In genomic region chr2:190450363-190450762, GRCh38 we compare ENCODE assay signal across 29 cellular contexts.
"Had no signal": no experiment of that assay in that cellular context is flagged by ENCODE, and none has a peak within 500 bp of the region (broad histone marks: within the 10 kb centered on the region; RNA-seq: fewer than 3 reads in every experiment).

No MANE protein-coding gene starts in this region.

- H3K4me3 ChIP-seq: stomach, suprapubic skin, testis, thoracic aorta, thyroid gland, tibial artery, tibial nerve, transverse colon, upper lobe of left lung, upper lobe of right lung, uterus, vagina had no signal

- H3K27ac Mint-ChIP-seq: stimulated activated memory B cell treated with anti-CD40 and anti-IgM and Interleukin-4, amounts not matched to agents 10 μg/mL and 1 μg/mL and 100 μg/mL, for 72 hours; stimulated activated naive B cell treated with anti-CD40 and anti-IgM and Interleukin-4, amounts not matched to agents 10 μg/mL and 1 μg/mL and 100 μg/mL, for 72 hours; stimulated activated naive CD8-positive, alpha-beta T cell treated with anti-CD3 and anti-CD28 coated beads, Interleukin-15, amount 100 ng/mL, for 72 hours; stimulated activated naive CD8-positive, alpha-beta T cell treated with anti-CD3 and anti-CD28 coated beads, Interleukin-15, Interleukin-2, amounts not matched to agents 100 ng/mL and 50 ng/mL, for 24 hours; type B pancreatic cell had no signal

- H3K9me3 ChIP-seq: stomach, suprapubic skin, testis, thoracic aorta, thyroid gland, tibial artery, tibial nerve, transverse colon, upper lobe of left lung, upper lobe of right lung, uterus, vagina had no signal

- H3K27ac ChIP-seq: stomach, suprapubic skin, testis, thoracic aorta, thyroid gland, tibial artery, tibial nerve, transverse colon, upper lobe of left lung, upper lobe of right lung, uterus, vagina had no signal

- H3K4me1 ChIP-seq: upper lobe of right lung, uterus had no signal

- FAIRE-seq: urothelium cell line had no signal

- H3K9me3 Mint-ChIP-seq: stimulated activated effector memory CD8-positive, alpha-beta T cell treated with anti-CD3 and anti-CD28 coated beads, Interleukin-12 subunit alpha, Interleukin-12 subunit beta, amount 100 ng/mL, for 72 hours; type B pancreatic cell had no signal

- DNase-seq: stimulated activated CD4-positive, alpha-beta T cell treated with anti-CD3 and anti-CD28 coated beads, Interleukin-2, amount 100 ng/mL, for 48 hours; stimulated activated CD4-positive, alpha-beta T cell treated with anti-CD3 and anti-CD28 coated beads, Interleukin-4, amount 100 ng/mL, for 1 hour; stimulated activated CD4-positive, alpha-beta T cell treated with anti-CD3 and anti-CD28 coated beads, Interleukin-4, amount 100 ng/mL, for 24 hours; stimulated activated CD4-positive, alpha-beta T cell treated with anti-CD3 and anti-CD28 coated beads, Interleukin-4, amount 100 ng/mL, for 4 hours; stimulated activated CD8-positive, alpha-beta memory T cell treated with anti-CD3 and anti-CD28 coated beads, Interleukin-4, amount 100 ng/mL, for 48 hours; stimulated activated naive B cell treated with anti-CD40 and anti-IgM and Interleukin-4, amounts not matched to agents 10 μg/mL and 1 μg/mL and 100 μg/mL, for 72 hours; stimulated activated naive CD4-positive, alpha-beta T cell; stimulated activated naive CD4-positive, alpha-beta T cell treated with Interleukin-2 at 50 U/mL for 16 hours; stimulated activated naive CD8-positive, alpha-beta T cell treated with anti-CD3 and anti-CD28 coated beads, Interleukin-15, amount 100 ng/mL, for 72 hours; stimulated activated naive CD8-positive, alpha-beta T cell treated with anti-CD3 and anti-CD28 coated beads, Interleukin-15, Interleukin-2, amounts not matched to agents 100 U/mL and 50 U/mL, for 24 hours; stomach; substantia nigra; testis; thyroid gland; tibial artery; transverse colon; trophoblast cell; upper lobe of left lung; upper lobe of right lung; uterus had no signal

- H3K36me3 Mint-ChIP-seq: stimulated activated effector memory CD8-positive, alpha-beta T cell treated with anti-CD3 and anti-CD28 coated beads, Interleukin-12 subunit alpha, Interleukin-12 subunit beta, amount 100 ng/mL, for 72 hours; type B pancreatic cell had no signal

- H3K27me3 ChIP-seq: stomach, suprapubic skin, testis, thyroid gland, tibial artery, tibial nerve, transverse colon, upper lobe of left lung, upper lobe of right lung, uterus, vagina had no signal

- H3K36me3 ChIP-seq: suprapubic skin, thoracic aorta, thyroid gland, tibial artery, transverse colon, upper lobe of left lung, upper lobe of right lung, uterus, vagina had no signal

- ATAC-seq: stimulated activated effector memory CD8-positive, alpha-beta T cell treated with anti-CD3 and anti-CD28 coated beads, Interleukin-12 subunit alpha, Interleukin-12 subunit beta, amount 100 ng/mL, for 72 hours; stimulated activated memory B cell treated with anti-CD40 and anti-IgM and Interleukin-4, amounts not matched to agents 10 μg/mL and 1 μg/mL and 100 μg/mL, for 72 hours; stimulated activated naive B cell treated with anti-CD40 and anti-IgM and Interleukin-4, amounts not matched to agents 10 μg/mL and 1 μg/mL and 100 μg/mL, for 72 hours; stimulated activated naive CD8-positive, alpha-beta T cell treated with anti-CD3 and anti-CD28 coated beads, Interleukin-15, amount 100 ng/mL, for 72 hours; stimulated activated naive CD8-positive, alpha-beta T cell treated with anti-CD3 and anti-CD28 coated beads, Interleukin-15, Interleukin-2, amounts not matched to agents 100 U/mL and 50 U/mL, for 24 hours; upper lobe of right lung had no signal

- H3K27me3 Mint-ChIP-seq: stimulated activated memory B cell treated with anti-CD40 and anti-IgM and Interleukin-4, amounts not matched to agents 10 μg/mL and 1 μg/mL and 100 μg/mL, for 72 hours; stimulated activated naive B cell treated with anti-CD40 and anti-IgM and Interleukin-4, amounts not matched to agents 10 μg/mL and 1 μg/mL and 100 μg/mL, for 72 hours; stimulated activated naive CD8-positive, alpha-beta T cell treated with anti-CD3 and anti-CD28 coated beads, Interleukin-15, amount 100 ng/mL, for 72 hours; stimulated activated naive CD8-positive, alpha-beta T cell treated with anti-CD3 and anti-CD28 coated beads, Interleukin-15, Interleukin-2, amounts not matched to agents 100 ng/mL and 50 ng/mL, for 24 hours; type B pancreatic cell had no signal

- H3K4me3 Mint-ChIP-seq: stimulated activated effector memory CD8-positive, alpha-beta T cell treated with anti-CD3 and anti-CD28 coated beads, Interleukin-12 subunit alpha, Interleukin-12 subunit beta, amount 100 ng/mL, for 72 hours; stimulated activated memory B cell treated with anti-CD40 and anti-IgM and Interleukin-4, amounts not matched to agents 10 μg/mL and 1 μg/mL and 100 μg/mL, for 72 hours; stimulated activated naive B cell treated with anti-CD40 and anti-IgM and Interleukin-4, amounts not matched to agents 10 μg/mL and 1 μg/mL and 100 μg/mL, for 72 hours; stimulated activated naive CD8-positive, alpha-beta T cell treated with anti-CD3 and anti-CD28 coated beads, Interleukin-15, amount 100 ng/mL, for 72 hours; stimulated activated naive CD8-positive, alpha-beta T cell treated with anti-CD3 and anti-CD28 coated beads, Interleukin-15, Interleukin-2, amounts not matched to agents 100 ng/mL and 50 ng/mL, for 24 hours; type B pancreatic cell had no signal
